ENCODE assay signal across 18 cellular contexts in the genomic region with DNA sequence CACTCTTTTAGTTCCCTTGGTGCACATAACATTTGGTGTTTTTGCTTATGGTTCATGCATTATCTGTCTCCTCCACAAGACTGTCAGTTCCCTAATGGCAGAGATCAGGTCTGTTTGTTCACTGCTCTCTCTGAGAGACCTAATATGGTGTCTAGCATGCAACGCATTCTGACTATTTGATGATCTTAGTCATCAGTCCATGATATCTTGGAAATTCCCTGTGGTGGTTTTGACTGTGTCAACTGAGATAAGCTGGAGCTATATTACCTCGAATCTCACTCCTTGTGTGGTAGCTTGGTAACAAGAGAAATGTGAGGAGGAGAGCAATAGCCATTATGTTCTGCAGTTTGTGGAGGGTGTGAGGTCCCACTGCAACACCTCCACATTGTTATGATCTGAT.
DNase-seq lines count a peak whose midpoint lies in the region; ATAC-seq and TF ChIP-seq lines count a peak whose summit lies in the region.
"Had no signal": no experiment of that assay in that cellular context is flagged by ENCODE, and none has a peak within 500 bp of the region (broad histone marks: within the 10 kb centered on the region; RNA-seq: fewer than 3 reads in every experiment).

No MANE protein-coding gene starts in this region.

- TF ChIP-seq CTCF in GM12865 (IDR thresholded peaks at IDR 0.05; ENCODE audit: insufficient read depth, low read depth, low read length, missing control alignments) (no peak), GM23338 (conservative IDR thresholded peaks at IDR 0.05; ENCODE audit: low read depth in 2 of 2) (no peak), choroid plexus epithelial cell (conservative IDR thresholded peaks at IDR 0.05; ENCODE audit: low read depth, low read length) (no peak)

- H3K4me1 Mint-ChIP-seq in GM23338: peaks cover 6% of the 10 kb centered on the region; the same call in 1 of the 3 replicates
- H3K4me1 Mint-ChIP-seq: activated CD4-positive, alpha-beta T cell treated with anti-CD3 and anti-CD28 coated beads for 36 hours; naive B cell; T-cell had no signal

- H3K36me3 ChIP-seq in GM23338 (ENCODE audit: insufficient read depth): no peaks in the 10 kb centered on the region

- no peaks in the 10 kb centered on the region for H3K79me2 ChIP-seq in GM23338 (replicated peaks; ENCODE audit: insufficient read depth)

- H3K4me2 ChIP-seq in GM23338: no peak overlapping the region

- no peak overlapping the region for H3K4me3 Mint-ChIP-seq in GM23338
- H3K4me3 Mint-ChIP-seq: activated CD4-positive, alpha-beta T cell treated with anti-CD3 and anti-CD28 coated beads for 36 hours; naive B cell; stimulated activated naive CD8-positive, alpha-beta T cell treated with anti-CD3 and anti-CD28 coated beads, Interleukin-15, Interleukin-2, amounts not matched to agents 100 ng/mL and 50 ng/mL, for 24 hours; T-cell had no signal

- H3K36me3 Mint-ChIP-seq in GM23338 (ENCODE audit: low read depth): peaks cover 3% of the 10 kb centered on the region; the same call in 1 of the 3 replicates
- H3K36me3 Mint-ChIP-seq: T-cell had no signal

- H3F3A ChIP-seq in GM23338 (replicated peaks; ENCODE audit: low read depth): no peaks in the 10 kb centered on the region

- H3K27me3 Mint-ChIP-seq in GM23338 (ENCODE audit: insufficient read depth, low read depth, poor library complexity): no peaks in the 10 kb centered on the region
- H3K27me3 Mint-ChIP-seq: activated CD4-positive, alpha-beta T cell treated with anti-CD3 and anti-CD28 coated beads for 36 hours; stimulated activated naive CD8-positive, alpha-beta T cell treated with anti-CD3 and anti-CD28 coated beads, Interleukin-15, Interleukin-2, amounts not matched to agents 100 ng/mL and 50 ng/mL, for 24 hours; T-cell had no signal

- ATAC-seq in GM23338 (no peak), HG03469 (IDR thresholded peaks at IDR 0.05; ENCODE audit: unreplicated experiment) (peak; percentile 48), HG03521 (IDR thresholded peaks at IDR 0.05; ENCODE audit: unreplicated experiment) (no peak)
- ATAC-seq: activated CD4-positive, alpha-beta T cell treated with anti-CD3 and anti-CD28 coated beads for 36 hours; T-cell had no signal

- H3K9me3 Mint-ChIP-seq in GM23338: peaks cover 8% of the 10 kb centered on the region

- H3K27ac ChIP-seq in GM23338 (ENCODE audit: low read depth): no peak overlapping the region
- H3K27ac ChIP-seq: HL-60 had no signal

- H3K27me3 ChIP-seq in GM23338 (ENCODE audit: insufficient read depth): no peaks in the 10 kb centered on the region

- no peaks in the 10 kb centered on the region for H3K9me2 ChIP-seq in GM23338 (ENCODE audit: insufficient read depth)

- no peak overlapping the region for H3K27ac Mint-ChIP-seq in GM23338
- H3K27ac Mint-ChIP-seq: activated CD4-positive, alpha-beta T cell treated with anti-CD3 and anti-CD28 coated beads for 36 hours; naive B cell; stimulated activated naive CD8-positive, alpha-beta T cell treated with anti-CD3 and anti-CD28 coated beads, Interleukin-15, Interleukin-2, amounts not matched to agents 100 ng/mL and 50 ng/mL, for 24 hours; T-cell had no signal

- DNase-seq in GM12865 (ENCODE audit: low read depth) (peak; percentile 40), GM23338 (ENCODE audit: low spot score) (no peak), choroid plexus epithelial cell (ENCODE audit: low read depth) (peak; percentile 1), NCI-H510A treated with DMSO at 0.1 percent for 48 hours (lab: John Stamatoyannopoulos, UW) (no peak), SHP77 treated with DMSO at 0.1 percent for 48 hours (lab: John Stamatoyannopoulos, UW) (no peak), DMS114 treated with DMSO at 0.1 percent for 48 hours (lab: John Stamatoyannopoulos, UW; ENCODE audit: unreplicated experiment) (no peak)
- DNase-seq: activated CD4-positive, alpha-beta T cell treated with anti-CD3 and anti-CD28 coated beads for 36 hours; activated T-cell treated with anti-CD3 and anti-CD28 coated beads, Interleukin-2, amount 50 U/mL, for 1 hour; amygdala; DMS79 treated with DMSO at 0.1 percent for 48 hours; naive B cell; retina; stimulated activated CD4-positive, alpha-beta T cell treated with anti-CD3 and anti-CD28 coated beads, Interleukin-4, amount 100 ng/mL, for 4 hours; T-cell had no signal

- 0 out of 2 replicates have a peak overlapping the region, but pooled peaks have one; percentile 49 for H2AFZ ChIP-seq in GM23338

- H3K4me3 ChIP-seq in GM12865 (ENCODE audit: low read depth, low read length) (no peak overlapping the region), GM23338 (no peak overlapping the region), choroid plexus epithelial cell (ENCODE audit: low read depth, low read length) (no peak overlapping the region)

- peaks cover 5% of the 10 kb centered on the region; the same call in 1 of the 2 replicates for H3K4me1 ChIP-seq in GM23338 (ENCODE audit: insufficient read depth)

- H4K20me1 ChIP-seq in GM23338 (replicated peaks; ENCODE audit: insufficient read depth): no peaks in the 10 kb centered on the region

TF ChIP-seq in GM23338, 12 proteins besides CTCF, POLR2A, EP300 and RAD21:
- no peak for TF ChIP-seq STAT1 (IDR thresholded peaks at IDR 0.05; ENCODE audit: unreplicated experiment)
- no peak for TF ChIP-seq POLR2AphosphoS5 (IDR thresholded peaks at IDR 0.05; ENCODE audit: low read depth)
- no peak for TF ChIP-seq EZH2 (IDR thresholded peaks at IDR 0.05; ENCODE audit: low read depth, unreplicated experiment)
- TF ChIP-seq CREB1 (CRISPR knock-in tag; IDR thresholded peaks at IDR 0.05; ENCODE audit: low read depth): no peak
- TF ChIP-seq, protein P1, sequence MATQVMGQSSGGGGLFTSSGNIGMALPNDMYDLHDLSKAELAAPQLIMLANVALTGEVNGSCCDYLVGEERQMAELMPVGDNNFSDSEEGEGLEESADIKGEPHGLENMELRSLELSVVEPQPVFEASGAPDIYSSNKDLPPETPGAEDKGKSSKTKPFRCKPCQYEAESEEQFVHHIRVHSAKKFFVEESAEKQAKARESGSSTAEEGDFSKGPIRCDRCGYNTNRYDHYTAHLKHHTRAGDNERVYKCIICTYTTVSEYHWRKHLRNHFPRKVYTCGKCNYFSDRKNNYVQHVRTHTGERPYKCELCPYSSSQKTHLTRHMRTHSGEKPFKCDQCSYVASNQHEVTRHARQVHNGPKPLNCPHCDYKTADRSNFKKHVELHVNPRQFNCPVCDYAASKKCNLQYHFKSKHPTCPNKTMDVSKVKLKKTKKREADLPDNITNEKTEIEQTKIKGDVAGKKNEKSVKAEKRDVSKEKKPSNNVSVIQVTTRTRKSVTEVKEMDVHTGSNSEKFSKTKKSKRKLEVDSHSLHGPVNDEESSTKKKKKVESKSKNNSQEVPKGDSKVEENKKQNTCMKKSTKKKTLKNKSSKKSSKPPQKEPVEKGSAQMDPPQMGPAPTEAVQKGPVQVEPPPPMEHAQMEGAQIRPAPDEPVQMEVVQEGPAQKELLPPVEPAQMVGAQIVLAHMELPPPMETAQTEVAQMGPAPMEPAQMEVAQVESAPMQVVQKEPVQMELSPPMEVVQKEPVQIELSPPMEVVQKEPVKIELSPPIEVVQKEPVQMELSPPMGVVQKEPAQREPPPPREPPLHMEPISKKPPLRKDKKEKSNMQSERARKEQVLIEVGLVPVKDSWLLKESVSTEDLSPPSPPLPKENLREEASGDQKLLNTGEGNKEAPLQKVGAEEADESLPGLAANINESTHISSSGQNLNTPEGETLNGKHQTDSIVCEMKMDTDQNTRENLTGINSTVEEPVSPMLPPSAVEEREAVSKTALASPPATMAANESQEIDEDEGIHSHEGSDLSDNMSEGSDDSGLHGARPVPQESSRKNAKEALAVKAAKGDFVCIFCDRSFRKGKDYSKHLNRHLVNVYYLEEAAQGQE (IDR thresholded peaks at IDR 0.05; ENCODE audit: unreplicated experiment): no peak
- TF ChIP-seq ZNF114 (CRISPR knock-in tag; IDR thresholded peaks at IDR 0.05): no peak
- no peak for TF ChIP-seq NANOG (IDR thresholded peaks at IDR 0.05; ENCODE audit: borderline replicate concordance)
- TF ChIP-seq, protein P2, sequence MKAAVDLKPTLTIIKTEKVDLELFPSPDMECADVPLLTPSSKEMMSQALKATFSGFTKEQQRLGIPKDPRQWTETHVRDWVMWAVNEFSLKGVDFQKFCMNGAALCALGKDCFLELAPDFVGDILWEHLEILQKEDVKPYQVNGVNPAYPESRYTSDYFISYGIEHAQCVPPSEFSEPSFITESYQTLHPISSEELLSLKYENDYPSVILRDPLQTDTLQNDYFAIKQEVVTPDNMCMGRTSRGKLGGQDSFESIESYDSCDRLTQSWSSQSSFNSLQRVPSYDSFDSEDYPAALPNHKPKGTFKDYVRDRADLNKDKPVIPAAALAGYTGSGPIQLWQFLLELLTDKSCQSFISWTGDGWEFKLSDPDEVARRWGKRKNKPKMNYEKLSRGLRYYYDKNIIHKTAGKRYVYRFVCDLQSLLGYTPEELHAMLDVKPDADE (IDR thresholded peaks at IDR 0.05): no peak

Comparison
In these comparisons a context has a peak if more than half of its experiments do, and no peak if none do; other contexts are left out.
1. DNase-seq: peak in GM12865 (single experiment) and choroid plexus epithelial cell (single experiment); none in GM23338 (single experiment), NCI-H510A treated with DMSO at 0.1 percent for 48 hours (single experiment), SHP77 treated with DMSO at 0.1 percent for 48 hours (single experiment) and DMS114 treated with DMSO at 0.1 percent for 48 hours (single experiment).